1 cellular context compared by ENCODE assay signal in genomic region chr4:93834371-93835066, GRCh38.
TF ChIP-seq lines count a peak whose summit lies in the region.

No MANE protein-coding gene starts in this region.

TF ChIP-seq in IMR-90, 13 proteins besides CTCF, POLR2A, EP300 and RAD21:
- TF ChIP-seq RFX5 (IDR thresholded peaks at IDR 0.05; ENCODE audit: low read depth, low read length): no peak
- TF ChIP-seq SMC3 (IDR thresholded peaks at IDR 0.05; ENCODE audit: low read depth, low read length): no peak
- no peak for TF ChIP-seq CEBPB (IDR thresholded peaks at IDR 0.05; ENCODE audit: low read depth, low read length)
